Comparison of ENCODE assay signal across 1 cellular context in genomic region chr16:67935402-67936123, GRCh38.
TF ChIP-seq lines count a peak whose summit lies in the region.

No MANE protein-coding gene starts in this region.

TF ChIP-seq in HepG2, 621 proteins besides CTCF, POLR2A, EP300 and RAD21 (continued from another document and continues in another):
- TF ChIP-seq ZNF850 (CRISPR knock-in tag; conservative IDR thresholded peaks at IDR 0.05) (no peak), ZNF235 (CRISPR knock-in tag; IDR thresholded peaks at IDR 0.05; ENCODE audit: borderline replicate concordance) (peak; percentile 49; the same call in 1 of the 2 replicates), CBX1 (IDR thresholded peaks at IDR 0.05; ENCODE audit: low read depth) (peak; percentile 73), ZMYM3 (CRISPR knock-in tag; IDR thresholded peaks at IDR 0.05) (peak; percentile 25; the same call in 1 of the 2 replicates), BCLAF1 (IDR thresholded peaks at IDR 0.05) (no peak), ZBTB44 (CRISPR knock-in tag; IDR thresholded peaks at IDR 0.05) (0 out of 2 replicates have a peak, but pooled peaks have one; percentile 35), ZNF501 (CRISPR knock-in tag; IDR thresholded peaks at IDR 0.05) (peak; percentile 97), ZNF264 (CRISPR knock-in tag; IDR thresholded peaks at IDR 0.05) (no peak), ZBTB1 (CRISPR knock-in tag; IDR thresholded peaks at IDR 0.05; ENCODE audit: borderline replicate concordance) (no peak), ZNF713 (CRISPR knock-in tag; IDR thresholded peaks at IDR 0.05) (no peak), ZFP62 (CRISPR knock-in tag; IDR thresholded peaks at IDR 0.05) (peak; percentile 83; the same call in 1 of the 2 replicates), HOXD1 (CRISPR knock-in tag; IDR thresholded peaks at IDR 0.05) (peak; percentile 44; the same call in 1 of the 2 replicates), NR2F1 (CRISPR knock-in tag; IDR thresholded peaks at IDR 0.05) (no peak; a peak in 2 of 4 replicates), NCOA5 (CRISPR knock-in tag; IDR thresholded peaks at IDR 0.05) (peak; percentile 92; the same call in 1 of the 2 replicates), DDIT3 (CRISPR knock-in tag; IDR thresholded peaks at IDR 0.05) (no peak), ZGPAT (CRISPR knock-in tag; IDR thresholded peaks at IDR 0.05) (0 out of 2 replicates have a peak, but pooled peaks have one; percentile 82), ZBTB7A (CRISPR knock-in tag; IDR thresholded peaks at IDR 0.05) (0 out of 2 replicates have a peak, but pooled peaks have one; percentile 64), ZNF430 (CRISPR knock-in tag; IDR thresholded peaks at IDR 0.05) (peak; percentile 88), ZBTB37 (CRISPR knock-in tag; IDR thresholded peaks at IDR 0.05) (no peak), MAFK (conservative IDR thresholded peaks at IDR 0.05 in 1 of 2, IDR thresholded peaks at IDR 0.05 in 1 of 2; ENCODE audit: low read length in 2 of 2) (no peak), ZNF18 (CRISPR knock-in tag; IDR thresholded peaks at IDR 0.05; ENCODE audit: insufficient replicate concordance) (peak; percentile 49), SIX1 (CRISPR knock-in tag; IDR thresholded peaks at IDR 0.05; ENCODE audit: borderline replicate concordance) (no peak), ZNF382 (CRISPR knock-in tag; IDR thresholded peaks at IDR 0.05; ENCODE audit: borderline replicate concordance) (no peak), KAT7 (CRISPR knock-in tag; IDR thresholded peaks at IDR 0.05; ENCODE audit: borderline replicate concordance) (peak; percentile 90), ZNF446 (CRISPR knock-in tag; IDR thresholded peaks at IDR 0.05) (peak; percentile 66; the same call in 1 of the 2 replicates), MEIS1 (CRISPR knock-in tag; IDR thresholded peaks at IDR 0.05; ENCODE audit: borderline replicate concordance) (peak; percentile 94), SRSF1 (optimal IDR thresholded peaks at IDR 0.05; ENCODE audit: low read depth, low read length) (peak; percentile 88), NFKBIZ (CRISPR knock-in tag; IDR thresholded peaks at IDR 0.05) (peak; percentile 54; the same call in 1 of the 2 replicates), REST (IDR thresholded peaks at IDR 0.05; ENCODE audit: borderline replicate concordance in 1 of 2, low read depth in 1 of 2, low read length in 2 of 2) (no peak), ZNF530 (CRISPR knock-in tag; IDR thresholded peaks at IDR 0.05; ENCODE audit: low read depth) (no peak), ZNF564 (CRISPR knock-in tag; IDR thresholded peaks at IDR 0.05) (no peak; the same call in none of the 2 replicates), FOSL1 (CRISPR knock-in tag; IDR thresholded peaks at IDR 0.05; ENCODE audit: borderline replicate concordance) (no peak), ZBTB20 (CRISPR knock-in tag; IDR thresholded peaks at IDR 0.05; ENCODE audit: borderline replicate concordance, low read depth) (peak; percentile 73; the same call in 1 of the 2 replicates), IRF1 (CRISPR knock-in tag; IDR thresholded peaks at IDR 0.05; ENCODE audit: low read depth) (no peak), ZNF800 (CRISPR knock-in tag; IDR thresholded peaks at IDR 0.05) (0 out of 2 replicates have a peak, but pooled peaks have one; percentile 78), SOX13 (IDR thresholded peaks at IDR 0.05) (no peak), SOX13 (CRISPR knock-in tag; conservative IDR thresholded peaks at IDR 0.05 in 1 of 2, IDR thresholded peaks at IDR 0.05 in 1 of 2) (0 out of 4 replicates have a peak, but pooled peaks of 1 of the 2 experiments have one; percentile 9), CREM (IDR thresholded peaks at IDR 0.05) (peak; percentile 30; the same call in 1 of the 2 replicates), CREM (CRISPR knock-in tag; IDR thresholded peaks at IDR 0.05) (peak; percentile 25; the same call in 1 of the 2 replicates), ZFP36 (IDR thresholded peaks at IDR 0.05; ENCODE audit: borderline replicate concordance, low read depth, low read length, partially characterized antibody) (no peak), DNMT3B (CRISPR knock-in tag; conservative IDR thresholded peaks at IDR 0.05) (no peak; the same call in 1 of the 2 replicates), ZNF552 (CRISPR knock-in tag; IDR thresholded peaks at IDR 0.05; ENCODE audit: borderline replicate concordance) (no peak; the same call in none of the 2 replicates), HIC2 (CRISPR knock-in tag; IDR thresholded peaks at IDR 0.05; ENCODE audit: low read depth) (peak; percentile 67), ZNF891 (CRISPR knock-in tag; IDR thresholded peaks at IDR 0.05) (no peak; the same call in 1 of the 2 replicates), ATM (IDR thresholded peaks at IDR 0.05; ENCODE audit: borderline replicate concordance) (no peak), ZNF672 (CRISPR knock-in tag; IDR thresholded peaks at IDR 0.05) (no peak)
